Comparison of ENCODE assay signal across 15 cellular contexts in the genomic region with DNA sequence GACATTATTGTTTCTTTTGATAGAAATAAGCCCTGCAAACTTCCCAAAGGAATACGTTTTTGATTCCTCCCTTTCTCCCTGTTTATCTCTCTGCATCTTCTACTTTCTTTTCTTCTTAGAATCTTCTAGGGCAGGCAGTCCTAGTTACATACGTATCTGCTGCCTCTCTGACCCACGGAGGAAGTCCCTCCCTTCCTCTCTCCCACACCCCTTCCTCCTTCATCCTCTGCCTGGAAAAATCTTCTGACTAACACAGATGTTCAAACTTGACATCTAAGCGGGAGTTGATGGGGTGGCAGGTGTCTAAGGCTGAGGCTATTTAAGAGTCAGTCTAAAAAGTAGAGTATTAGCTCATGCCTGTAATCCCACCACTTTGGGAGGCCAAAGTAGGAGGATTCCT.
"Had no signal": no experiment of that assay in that cellular context is flagged by ENCODE, and none has a peak within 500 bp of the region (broad histone marks: within the 10 kb centered on the region; RNA-seq: fewer than 3 reads in every experiment).

No MANE protein-coding gene starts in this region.

- H3K36me3 ChIP-seq: lower lobe of right lung, ovary had no signal

- H3K4me3 ChIP-seq: coronary artery, dorsolateral prefrontal cortex, lower lobe of right lung, ovary had no signal

- ATAC-seq: left lobe of liver, lower lobe of right lung, natural killer cell had no signal

- H3K27ac ChIP-seq: coronary artery, dorsolateral prefrontal cortex, lower lobe of right lung, ovary had no signal

- H3K9me3 ChIP-seq: lower lobe of right lung, ovary had no signal

- DNase-seq: dorsolateral prefrontal cortex; effector CD8-positive, alpha-beta T cell; foreskin melanocyte; head of caudate nucleus; hypothalamus; lower lobe of right lung; natural killer cell; ovary; right cardiac atrium; small intestine; stimulated activated CD4-positive, alpha-beta T cell treated with anti-CD3 and anti-CD28 coated beads, Interleukin-12 subunit alpha, Interleukin-12 subunit beta, amount 100 ng/mL, for 4 hours; stimulated activated naive CD4-positive, alpha-beta T cell treated with Interleukin-2 at 50 U/mL for 16 hours; trophoblast cell had no signal

- H3K27me3 ChIP-seq: dorsolateral prefrontal cortex, ovary had no signal
